ENCODE assay signal across 17 cellular contexts in the genomic region with DNA sequence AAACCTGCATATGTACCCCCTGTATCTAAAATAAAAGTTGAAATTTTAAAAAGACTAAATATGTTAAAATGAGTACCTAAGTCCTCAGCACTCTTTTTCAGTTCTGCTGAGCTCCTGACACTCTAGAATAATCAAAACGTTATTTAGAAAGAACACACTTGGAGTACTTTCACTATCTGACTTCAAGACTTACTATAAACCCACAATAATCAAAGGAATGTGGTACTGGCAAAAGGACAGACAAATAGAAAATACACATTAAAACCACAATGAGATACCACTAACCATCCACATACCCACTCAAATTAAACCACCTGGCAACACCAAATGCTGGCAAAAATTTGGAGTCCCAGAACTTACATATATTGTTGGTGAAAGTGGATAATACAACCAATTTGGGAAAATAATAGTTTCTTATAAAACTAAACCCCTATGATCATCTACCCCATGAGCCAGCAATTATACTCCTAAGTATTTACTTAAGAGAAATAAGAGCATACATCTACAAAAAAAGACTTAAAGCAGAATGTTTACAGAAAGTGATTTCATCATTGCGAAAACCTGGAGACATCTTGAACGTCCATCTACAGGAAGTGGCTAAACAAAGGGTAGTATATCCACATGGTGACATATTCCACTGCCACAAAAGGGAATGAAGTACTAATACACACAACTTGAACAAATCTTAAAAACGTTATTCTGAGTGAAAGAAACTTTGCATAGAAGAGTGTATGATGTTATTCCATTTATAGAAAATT. TPM values are rescaled to one million over a fixed set of nuclear protein-coding genes. Genes with fewer than 3 reads are reported as not detected.
DNase-seq lines count a peak whose midpoint lies in the region; ATAC-seq and TF ChIP-seq lines count a peak whose summit lies in the region.
"Had no signal": no experiment of that assay in that cellular context is flagged by ENCODE, and none has a peak within 500 bp of the region (broad histone marks: within the 10 kb centered on the region; RNA-seq: fewer than 3 reads in every experiment).

No MANE protein-coding gene starts in this region.

- H3K4me3 ChIP-seq in Jurkat, Clone E6-1 (ENCODE audit: low read length) = no peak overlapping the region
- H3K4me3 ChIP-seq in astrocyte of the cerebellum (ENCODE audit: low read depth, low read length) = no peak overlapping the region
- H3K4me3 ChIP-seq in CD4-positive, alpha-beta memory T cell (ENCODE audit: low read length in 2 of 2) = no peak overlapping the region
- H3K4me3 ChIP-seq: heart right ventricle, uterus had no signal

- H3K9me3 Mint-ChIP-seq in activated T-cell treated with anti-CD3 and anti-CD28 coated beads, Interleukin-2, amount 50 U/mL, for 4 hours = no peaks in the 10 kb centered on the region
- H3K9me3 Mint-ChIP-seq in CD4-positive, alpha-beta memory T cell = peaks cover 0 to 3% (median 0%) of the 10 kb centered on the region in 8 donors
- H3K9me3 Mint-ChIP-seq: endodermal cell had no signal

- peaks cover 2% of the 10 kb centered on the region for H3K27me3 Mint-ChIP-seq in activated T-cell treated with anti-CD3 and anti-CD28 coated beads, Interleukin-2, amount 50 U/mL, for 4 hours (ENCODE audit: low read depth)
- peaks cover 14 to 27% of the 10 kb centered on the region in 2 donors for H3K27me3 Mint-ChIP-seq in CD4-positive, alpha-beta memory T cell

- H3K36me3 Mint-ChIP-seq in activated T-cell treated with anti-CD3 and anti-CD28 coated beads, Interleukin-2, amount 50 U/mL, for 4 hours (ENCODE audit: insufficient read depth) = no peaks in the 10 kb centered on the region
- no peaks in the 10 kb centered on the region for H3K36me3 Mint-ChIP-seq in CD4-positive, alpha-beta memory T cell
- H3K36me3 Mint-ChIP-seq: stimulated activated naive B cell treated with anti-CD40 and anti-IgM and Interleukin-4, amounts not matched to agents 10 μg/mL and 1 μg/mL and 100 μg/mL, for 72 hours had no signal

- CTCF ChIA-PET in CD4-positive, alpha-beta memory T cell (lab: Charles Lee; ENCODE audit: partially characterized antibody) = no interaction called here

- H3K27ac Mint-ChIP-seq in CD4-positive, alpha-beta memory T cell = no peak overlapping the region
- H3K27ac Mint-ChIP-seq: endodermal cell; stimulated activated naive B cell treated with anti-CD40 and anti-IgM and Interleukin-4, amounts not matched to agents 10 μg/mL and 1 μg/mL and 100 μg/mL, for 72 hours had no signal

- no peaks in the 10 kb centered on the region for H3K4me1 ChIP-seq in CD4-positive, alpha-beta memory T cell (ENCODE audit: insufficient read depth, low read length)
- H3K4me1 ChIP-seq: uterus had no signal

- H3K27me3 ChIP-seq in CD4-positive, alpha-beta memory T cell (ENCODE audit: insufficient read depth, low read length) = no peaks in the 10 kb centered on the region
- H3K27me3 ChIP-seq: uterus had no signal

- H3K4me1 Mint-ChIP-seq in activated T-cell treated with anti-CD3 and anti-CD28 coated beads, Interleukin-2, amount 50 U/mL, for 4 hours (ENCODE audit: low read depth) = peaks cover 3% of the 10 kb centered on the region
- H3K4me1 Mint-ChIP-seq in CD4-positive, alpha-beta memory T cell = peaks cover 0 to 5% (median under 1%) of the 10 kb centered on the region in 4 donors

- H3K9me3 ChIP-seq in CD4-positive, alpha-beta memory T cell (ENCODE audit: control insufficient read depth in 1 of 2, low read length in 2 of 2) = no peaks in the 10 kb centered on the region
- H3K9me3 ChIP-seq: heart right ventricle, uterus had no signal

- in situ Hi-C loops in astrocyte of the cerebellum (cut with HindIII; ENCODE audit: low sequenced_read_pairs) = no loop called here

- POLR2A ChIA-PET in CD4-positive, alpha-beta memory T cell (lab: Charles Lee; ENCODE audit: partially characterized antibody) = no interaction called here

- DNase-seq in DMS53 treated with DMSO at 0.1 percent for 48 hours (lab: John Stamatoyannopoulos, UW; ENCODE audit: unreplicated experiment) = peak; percentile 21
- DNase-seq in Jurkat, Clone E6-1 (ENCODE audit: low read depth, low spot score) = peak; percentile 42
- DNase-seq in astrocyte of the cerebellum (ENCODE audit: low read depth) = peak; percentile 68
- DNase-seq in iris pigment epithelial cell (ENCODE audit: low read depth) = peak; percentile 90
- DNase-seq in activated T-cell treated with anti-CD3 and anti-CD28 coated beads, Interleukin-2, amount 50 U/mL, for 4 hours = no peak
- DNase-seq in CD4-positive, alpha-beta memory T cell = no peak
- DNase-seq: activated CD4-positive, alpha-beta T cell treated with anti-CD3 and anti-CD28 coated beads, Interleukin-2, amount 50 U/mL, for 4 hours; endodermal cell; heart right ventricle; NCI-H1436; NCI-H526 treated with DMSO at 0.1 percent for 48 hours; Right ventricle myocardium superior; stimulated activated naive B cell treated with anti-CD40 and anti-IgM and Interleukin-4, amounts not matched to agents 10 μg/mL and 1 μg/mL and 100 μg/mL, for 72 hours; uterus had no signal

- H3K27ac ChIP-seq in CD4-positive, alpha-beta memory T cell (ENCODE audit: low read depth, low read length) = no peak overlapping the region
- H3K27ac ChIP-seq: C4-2B, heart right ventricle, uterus had no signal

- ATAC-seq in activated T-cell treated with anti-CD3 and anti-CD28 coated beads, Interleukin-2, amount 50 U/mL, for 4 hours = no peak
- no peak for ATAC-seq in GM18517 (IDR thresholded peaks at IDR 0.05; ENCODE audit: unreplicated experiment)
- ATAC-seq in HG03025 (IDR thresholded peaks at IDR 0.05; ENCODE audit: low FRiP score, unreplicated experiment) = no peak
- ATAC-seq: heart right ventricle; stimulated activated naive B cell treated with anti-CD40 and anti-IgM and Interleukin-4, amounts not matched to agents 10 μg/mL and 1 μg/mL and 100 μg/mL, for 72 hours had no signal

- intact Hi-C loops in CD4-positive, alpha-beta memory T cell (cut with micrococcal nuclease) = no loop called here

- TF ChIP-seq CTCF in astrocyte of the cerebellum (IDR thresholded peaks at IDR 0.05; ENCODE audit: low read depth, low read length, missing control alignments) = no peak

- H3K36me3 ChIP-seq in CD4-positive, alpha-beta memory T cell (ENCODE audit: insufficient read depth, low read length) = no peaks in the 10 kb centered on the region
- H3K36me3 ChIP-seq: heart right ventricle, uterus had no signal

- H3K4me3 Mint-ChIP-seq in activated T-cell treated with anti-CD3 and anti-CD28 coated beads, Interleukin-2, amount 50 U/mL, for 4 hours = no peak overlapping the region
- no peak overlapping the region for H3K4me3 Mint-ChIP-seq in CD4-positive, alpha-beta memory T cell
- H3K4me3 Mint-ChIP-seq: endodermal cell; stimulated activated naive B cell treated with anti-CD40 and anti-IgM and Interleukin-4, amounts not matched to agents 10 μg/mL and 1 μg/mL and 100 μg/mL, for 72 hours had no signal

RNA-seq across cellular contexts. Expression of gene PRSS3, which starts 12.8 kb away (rescaled TPM):
- polyA plus RNA-seq in Jurkat, Clone E6-1 (2012; ENCODE audit: insufficient read depth, insufficient read length) = not detected
- 1 to 10 TPM in 1 of 3 donors, under 1 TPM in 2; 0.76 to 1.3 (median 0.82) TPM for total RNA-seq in activated T-cell treated with anti-CD3 and anti-CD28 coated beads, Interleukin-2, amount 50 U/mL, for 4 hours
- total RNA-seq in CD4-positive, alpha-beta memory T cell = not detected
- not detected for polyA plus RNA-seq in CD4-positive, alpha-beta memory T cell
- total RNA-seq: endodermal cell, Right ventricle myocardium superior, uterus had no signal

RNA-seq across cellular contexts. Expression of gene UBE2R2, which starts 34.4 kb away (rescaled TPM):
- 53.7 TPM for polyA plus RNA-seq in Jurkat, Clone E6-1 (2012; ENCODE audit: insufficient read depth, insufficient read length)
- total RNA-seq in activated T-cell treated with anti-CD3 and anti-CD28 coated beads, Interleukin-2, amount 50 U/mL, for 4 hours = 10 to 100 TPM; 25.9 to 31.9 (median 26.6) TPM
- total RNA-seq in CD4-positive, alpha-beta memory T cell = 10 to 100 TPM; 31.0 to 31.4 TPM
- polyA plus RNA-seq in CD4-positive, alpha-beta memory T cell = 10 to 100 TPM; 10.8 to 17.4 TPM

Comparison
In these comparisons a context has a peak if more than half of its experiments do, and no peak if none do; other contexts are left out.
1. DNase-seq: peak in DMS53 treated with DMSO at 0.1 percent for 48 hours (single experiment), Jurkat, Clone E6-1 (single experiment), astrocyte of the cerebellum (single experiment) and iris pigment epithelial cell (single experiment); none in activated T-cell treated with anti-CD3 and anti-CD28 coated beads, Interleukin-2, amount 50 U/mL, for 4 hours (single experiment) and CD4-positive, alpha-beta memory T cell (0 of 5).